1 cellular context compared by ENCODE assay signal in the genomic region with DNA sequence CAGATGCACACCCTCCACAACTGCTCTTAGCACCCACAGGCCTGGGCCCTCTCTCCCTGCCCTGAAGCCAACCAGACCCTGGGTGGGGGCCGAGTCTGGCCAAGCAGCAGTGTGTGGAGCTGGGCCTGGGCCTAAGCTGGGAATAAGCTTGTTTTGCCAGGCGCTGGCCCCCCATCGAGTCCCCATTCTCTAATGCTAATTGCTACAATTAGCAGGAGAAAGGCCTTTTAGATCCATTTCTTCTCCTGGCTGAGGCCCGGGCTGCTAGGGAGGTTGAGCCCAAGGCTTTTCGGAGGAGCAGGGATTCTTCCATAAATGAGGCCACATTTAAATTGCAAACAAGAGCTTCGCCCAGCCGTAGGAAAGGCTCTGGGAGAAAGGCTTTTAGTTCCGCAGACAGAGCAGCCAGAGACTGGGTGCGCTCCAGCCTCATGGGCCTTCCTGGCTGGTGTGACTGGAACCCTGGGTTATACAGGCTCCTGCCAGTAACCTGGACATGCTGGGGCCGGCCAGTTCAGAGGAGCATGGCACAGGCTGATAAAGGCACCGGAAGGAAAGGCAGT.
TF ChIP-seq lines count a peak whose summit lies in the region.

No MANE protein-coding gene starts in this region.

TF ChIP-seq in GM23338, 12 proteins besides CTCF, POLR2A, EP300 and RAD21:
- TF ChIP-seq, protein P1, sequence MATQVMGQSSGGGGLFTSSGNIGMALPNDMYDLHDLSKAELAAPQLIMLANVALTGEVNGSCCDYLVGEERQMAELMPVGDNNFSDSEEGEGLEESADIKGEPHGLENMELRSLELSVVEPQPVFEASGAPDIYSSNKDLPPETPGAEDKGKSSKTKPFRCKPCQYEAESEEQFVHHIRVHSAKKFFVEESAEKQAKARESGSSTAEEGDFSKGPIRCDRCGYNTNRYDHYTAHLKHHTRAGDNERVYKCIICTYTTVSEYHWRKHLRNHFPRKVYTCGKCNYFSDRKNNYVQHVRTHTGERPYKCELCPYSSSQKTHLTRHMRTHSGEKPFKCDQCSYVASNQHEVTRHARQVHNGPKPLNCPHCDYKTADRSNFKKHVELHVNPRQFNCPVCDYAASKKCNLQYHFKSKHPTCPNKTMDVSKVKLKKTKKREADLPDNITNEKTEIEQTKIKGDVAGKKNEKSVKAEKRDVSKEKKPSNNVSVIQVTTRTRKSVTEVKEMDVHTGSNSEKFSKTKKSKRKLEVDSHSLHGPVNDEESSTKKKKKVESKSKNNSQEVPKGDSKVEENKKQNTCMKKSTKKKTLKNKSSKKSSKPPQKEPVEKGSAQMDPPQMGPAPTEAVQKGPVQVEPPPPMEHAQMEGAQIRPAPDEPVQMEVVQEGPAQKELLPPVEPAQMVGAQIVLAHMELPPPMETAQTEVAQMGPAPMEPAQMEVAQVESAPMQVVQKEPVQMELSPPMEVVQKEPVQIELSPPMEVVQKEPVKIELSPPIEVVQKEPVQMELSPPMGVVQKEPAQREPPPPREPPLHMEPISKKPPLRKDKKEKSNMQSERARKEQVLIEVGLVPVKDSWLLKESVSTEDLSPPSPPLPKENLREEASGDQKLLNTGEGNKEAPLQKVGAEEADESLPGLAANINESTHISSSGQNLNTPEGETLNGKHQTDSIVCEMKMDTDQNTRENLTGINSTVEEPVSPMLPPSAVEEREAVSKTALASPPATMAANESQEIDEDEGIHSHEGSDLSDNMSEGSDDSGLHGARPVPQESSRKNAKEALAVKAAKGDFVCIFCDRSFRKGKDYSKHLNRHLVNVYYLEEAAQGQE (IDR thresholded peaks at IDR 0.05; ENCODE audit: unreplicated experiment) = no peak
- no peak for TF ChIP-seq EZH2phosphoT487 (IDR thresholded peaks at IDR 0.05; ENCODE audit: unreplicated experiment)
- no peak for TF ChIP-seq CREB1 (CRISPR knock-in tag; IDR thresholded peaks at IDR 0.05; ENCODE audit: low read depth)
- peak; percentile 79 for TF ChIP-seq NANOG (IDR thresholded peaks at IDR 0.05; ENCODE audit: borderline replicate concordance)
- TF ChIP-seq, protein P2, sequence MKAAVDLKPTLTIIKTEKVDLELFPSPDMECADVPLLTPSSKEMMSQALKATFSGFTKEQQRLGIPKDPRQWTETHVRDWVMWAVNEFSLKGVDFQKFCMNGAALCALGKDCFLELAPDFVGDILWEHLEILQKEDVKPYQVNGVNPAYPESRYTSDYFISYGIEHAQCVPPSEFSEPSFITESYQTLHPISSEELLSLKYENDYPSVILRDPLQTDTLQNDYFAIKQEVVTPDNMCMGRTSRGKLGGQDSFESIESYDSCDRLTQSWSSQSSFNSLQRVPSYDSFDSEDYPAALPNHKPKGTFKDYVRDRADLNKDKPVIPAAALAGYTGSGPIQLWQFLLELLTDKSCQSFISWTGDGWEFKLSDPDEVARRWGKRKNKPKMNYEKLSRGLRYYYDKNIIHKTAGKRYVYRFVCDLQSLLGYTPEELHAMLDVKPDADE (IDR thresholded peaks at IDR 0.05) = no peak
- no peak for TF ChIP-seq EZH2 (IDR thresholded peaks at IDR 0.05; ENCODE audit: low read depth, unreplicated experiment)
- TF ChIP-seq POLR2AphosphoS5 (IDR thresholded peaks at IDR 0.05; ENCODE audit: low read depth) = peak; percentile 51
- no peak for TF ChIP-seq JUNB (IDR thresholded peaks at IDR 0.05; ENCODE audit: unreplicated experiment)
- no peak for TF ChIP-seq STAT1 (IDR thresholded peaks at IDR 0.05; ENCODE audit: unreplicated experiment)
- TF ChIP-seq, protein P3, sequence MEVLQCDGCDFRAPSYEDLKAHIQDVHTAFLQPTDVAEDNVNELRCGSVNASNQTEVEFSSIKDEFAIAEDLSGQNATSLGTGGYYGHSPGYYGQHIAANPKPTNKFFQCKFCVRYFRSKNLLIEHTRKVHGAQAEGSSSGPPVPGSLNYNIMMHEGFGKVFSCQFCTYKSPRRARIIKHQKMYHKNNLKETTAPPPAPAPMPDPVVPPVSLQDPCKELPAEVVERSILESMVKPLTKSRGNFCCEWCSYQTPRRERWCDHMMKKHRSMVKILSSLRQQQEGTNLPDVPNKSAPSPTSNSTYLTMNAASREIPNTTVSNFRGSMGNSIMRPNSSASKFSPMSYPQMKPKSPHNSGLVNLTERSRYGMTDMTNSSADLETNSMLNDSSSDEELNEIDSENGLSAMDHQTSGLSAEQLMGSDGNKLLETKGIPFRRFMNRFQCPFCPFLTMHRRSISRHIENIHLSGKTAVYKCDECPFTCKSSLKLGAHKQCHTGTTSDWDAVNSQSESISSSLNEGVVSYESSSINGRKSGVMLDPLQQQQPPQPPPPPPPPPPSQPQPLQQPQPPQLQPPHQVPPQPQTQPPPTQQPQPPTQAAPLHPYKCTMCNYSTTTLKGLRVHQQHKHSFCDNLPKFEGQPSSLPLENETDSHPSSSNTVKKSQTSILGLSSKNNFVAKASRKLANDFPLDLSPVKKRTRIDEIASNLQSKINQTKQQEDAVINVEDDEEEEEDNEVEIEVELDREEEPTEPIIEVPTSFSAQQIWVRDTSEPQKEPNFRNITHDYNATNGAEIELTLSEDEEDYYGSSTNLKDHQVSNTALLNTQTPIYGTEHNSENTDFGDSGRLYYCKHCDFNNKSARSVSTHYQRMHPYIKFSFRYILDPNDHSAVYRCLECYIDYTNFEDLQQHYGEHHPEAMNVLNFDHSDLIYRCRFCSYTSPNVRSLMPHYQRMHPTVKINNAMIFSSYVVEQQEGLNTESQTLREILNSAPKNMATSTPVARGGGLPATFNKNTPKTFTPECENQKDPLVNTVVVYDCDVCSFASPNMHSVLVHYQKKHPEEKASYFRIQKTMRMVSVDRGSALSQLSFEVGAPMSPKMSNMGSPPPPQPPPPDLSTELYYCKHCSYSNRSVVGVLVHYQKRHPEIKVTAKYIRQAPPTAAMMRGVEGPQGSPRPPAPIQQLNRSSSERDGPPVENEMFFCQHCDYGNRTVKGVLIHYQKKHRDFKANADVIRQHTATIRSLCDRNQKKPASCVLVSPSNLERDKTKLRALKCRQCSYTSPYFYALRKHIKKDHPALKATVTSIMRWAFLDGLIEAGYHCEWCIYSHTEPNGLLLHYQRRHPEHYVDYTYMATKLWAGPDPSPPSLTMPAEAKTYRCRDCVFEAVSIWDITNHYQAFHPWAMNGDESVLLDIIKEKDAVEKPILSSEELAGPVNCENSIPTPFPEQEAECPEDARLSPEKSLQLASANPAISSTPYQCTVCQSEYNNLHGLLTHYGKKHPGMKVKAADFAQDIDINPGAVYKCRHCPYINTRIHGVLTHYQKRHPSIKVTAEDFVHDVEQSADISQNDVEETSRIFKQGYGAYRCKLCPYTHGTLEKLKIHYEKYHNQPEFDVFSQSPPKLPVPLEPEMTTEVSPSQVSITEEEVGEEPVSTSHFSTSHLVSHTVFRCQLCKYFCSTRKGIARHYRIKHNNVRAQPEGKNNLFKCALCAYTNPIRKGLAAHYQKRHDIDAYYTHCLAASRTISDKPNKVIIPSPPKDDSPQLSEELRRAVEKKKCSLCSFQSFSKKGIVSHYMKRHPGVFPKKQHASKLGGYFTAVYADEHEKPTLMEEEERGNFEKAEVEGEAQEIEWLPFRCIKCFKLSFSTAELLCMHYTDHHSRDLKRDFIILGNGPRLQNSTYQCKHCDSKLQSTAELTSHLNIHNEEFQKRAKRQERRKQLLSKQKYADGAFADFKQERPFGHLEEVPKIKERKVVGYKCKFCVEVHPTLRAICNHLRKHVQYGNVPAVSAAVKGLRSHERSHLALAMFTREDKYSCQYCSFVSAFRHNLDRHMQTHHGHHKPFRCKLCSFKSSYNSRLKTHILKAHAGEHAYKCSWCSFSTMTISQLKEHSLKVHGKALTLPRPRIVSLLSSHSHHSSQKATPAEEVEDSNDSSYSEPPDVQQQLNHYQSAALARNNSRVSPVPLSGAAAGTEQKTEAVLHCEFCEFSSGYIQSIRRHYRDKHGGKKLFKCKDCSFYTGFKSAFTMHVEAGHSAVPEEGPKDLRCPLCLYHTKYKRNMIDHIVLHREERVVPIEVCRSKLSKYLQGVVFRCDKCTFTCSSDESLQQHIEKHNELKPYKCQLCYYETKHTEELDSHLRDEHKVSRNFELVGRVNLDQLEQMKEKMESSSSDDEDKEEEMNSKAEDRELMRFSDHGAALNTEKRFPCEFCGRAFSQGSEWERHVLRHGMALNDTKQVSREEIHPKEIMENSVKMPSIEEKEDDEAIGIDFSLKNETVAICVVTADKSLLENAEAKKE (CRISPR knock-in tag; IDR thresholded peaks at IDR 0.05) = peak; percentile 87
- peak; percentile 36; the same call in 1 of the 2 replicates for TF ChIP-seq ZNF114 (CRISPR knock-in tag; IDR thresholded peaks at IDR 0.05)
- TF ChIP-seq ZNF331 (CRISPR knock-in tag; IDR thresholded peaks at IDR 0.05; ENCODE audit: low read depth) = no peak
